ENCODE assay signal across 11 cellular contexts in the genomic region with DNA sequence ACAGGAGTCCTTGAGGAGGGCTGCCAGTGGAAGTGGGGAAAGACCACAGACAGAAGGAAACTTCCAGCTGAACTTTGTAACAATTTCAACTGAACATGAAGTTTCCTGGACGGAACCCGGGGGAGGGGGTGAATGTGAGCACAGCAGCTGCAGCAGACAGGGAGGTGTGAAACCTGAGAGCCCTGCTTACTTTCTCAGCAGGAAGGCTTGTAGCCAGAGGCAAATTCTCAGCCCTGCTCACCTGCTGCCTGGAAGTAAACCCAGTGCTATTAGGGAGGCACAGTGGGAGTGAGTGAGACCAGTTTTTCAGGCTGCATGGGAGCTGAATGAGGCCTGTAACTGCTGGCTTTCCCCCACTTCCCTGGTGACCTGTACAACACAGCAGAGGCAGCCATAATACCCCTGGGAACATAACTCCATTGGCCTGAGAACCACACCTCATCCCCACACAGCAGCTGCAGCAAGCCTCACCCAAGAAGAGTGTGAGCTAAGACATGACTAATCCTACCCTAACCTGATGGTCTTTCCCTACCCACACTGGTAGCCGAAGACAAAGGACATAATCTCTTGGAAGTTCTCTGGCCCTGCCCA. TPM values are rescaled to one million over a fixed set of nuclear protein-coding genes. Genes with fewer than 3 reads are reported as not detected.
DNase-seq lines count a peak whose midpoint lies in the region; ATAC-seq, FAIRE-seq and TF ChIP-seq lines count a peak whose summit lies in the region.
"Had no signal": no experiment of that assay in that cellular context is flagged by ENCODE, and none has a peak within 500 bp of the region (broad histone marks: within the 10 kb centered on the region; RNA-seq: fewer than 3 reads in every experiment).

No MANE protein-coding gene starts in this region.

- CTCF ChIA-PET in GM12878 (lab: Yijun Ruan, JAX) (interaction anchor here (0.9 to 1.5 kb wide), 5 partner anchors 17 to 216 kb away, joined by 3 to 7 read pairs (median 3); no protein-coding TSS in a partner anchor), T-cell (lab: Charles Lee) (interaction anchor here in 1 of 2 donors (0.7 kb wide), 1 partner anchor 546 kb away, joined by 4 read pairs; no protein-coding TSS in a partner anchor)

- TF ChIP-seq RAD21 in GM12878 (IDR thresholded peaks at IDR 0.05; ENCODE audit: insufficient read depth, low read depth, low read length) = no peak

- H3K36me3 ChIP-seq in GM12878 (ENCODE audit: control insufficient read depth in 2 of 2, insufficient read depth in 2 of 2, low read length in 1 of 2) (no peaks in the 10 kb centered on the region), ovary (no peaks in the 10 kb centered on the region)
- H3K36me3 ChIP-seq: thoracic aorta had no signal

- no peak overlapping the region for H3K4me2 ChIP-seq in GM12878 (ENCODE audit: control insufficient read depth, insufficient read depth)

- ATAC-seq in GM19025 (IDR thresholded peaks at IDR 0.05; ENCODE audit: low read depth, unreplicated experiment) (peak; percentile 51), GM12878 (peak; percentile 82), HG02970 (IDR thresholded peaks at IDR 0.05; ENCODE audit: low FRiP score, unreplicated experiment) (no peak), T-cell (replicated peaks in 1 of 4) (no peak)

- 11% methylated on average over 3 of the region's 3 CpGs for WGBS in GM12878 (ENCODE audit: insufficient coverage, insufficient replicate concordance, low lambda C conversion rate, missing lambda C conversion rate)
- 15 to 31% (median 18%) methylated on average over 3 of the region's 3 CpGs for WGBS in ovary, 3 donors

- H3K9ac ChIP-seq in GM12878 (ENCODE audit: control insufficient read depth, insufficient read depth, low read length) = no peak overlapping the region

- H3K4me1 Mint-ChIP-seq in T-cell = no peaks in the 10 kb centered on the region

- H3K4me3 ChIP-seq in GM12878 (no peak overlapping the region), ovary (no peak overlapping the region)
- H3K4me3 ChIP-seq: thoracic aorta had no signal

- no peaks in the 10 kb centered on the region for H3K36me3 Mint-ChIP-seq in T-cell

- TF ChIP-seq CTCF in GM12878 (IDR thresholded peaks at IDR 0.05 in 2 of 3, conservative IDR thresholded peaks at IDR 0.05 in 1 of 3; ENCODE audit: control insufficient read depth in 2 of 3, extremely low read depth in 1 of 3, insufficient read depth in 1 of 3, low read depth in 3 of 3, low read length in 3 of 3) (no peak), ovary (IDR thresholded peaks at IDR 0.05) (no peak)

- H3K79me2 ChIP-seq in GM12878 (ENCODE audit: control insufficient read depth, insufficient read depth, low read length) = no peaks in the 10 kb centered on the region

- H3K4me1 ChIP-seq in GM12878 (ENCODE audit: control insufficient read depth, insufficient read depth, low read length) (no peaks in the 10 kb centered on the region), ovary (ENCODE audit: insufficient read depth) (peaks cover 3% of the 10 kb centered on the region)

- intact Hi-C loops in GM12878 (cut with micrococcal nuclease; ENCODE audit: unreplicated experiment) = no loop called here
- intact Hi-C loops in ovary (cut with DNase I) = no loop called here

- H3K27me3 Mint-ChIP-seq in T-cell = peaks cover 16 to 19% of the 10 kb centered on the region in 2 donors

- no peak for FAIRE-seq in GM12878 (lab: Jason Lieb, UNC)

- DNase-seq in NCI-H146 treated with DMSO at 0.1 percent for 48 hours (lab: John Stamatoyannopoulos, UW; ENCODE audit: unreplicated experiment) (peak; percentile 96), GM12878 (ENCODE audit: low read depth, low spot score) (peak; percentile 40), ovary (peak; percentile 62 to 76 (median 71)), activated gamma-delta T cell (lab: John Stamatoyannopoulos, UW) (no peak), T-cell (no peak)
- DNase-seq in activated CD4-positive, CD25-positive, alpha-beta regulatory T cell (lab: John Stamatoyannopoulos, UW) = no peak
- DNase-seq: activated T-cell treated with anti-CD3 and anti-CD28 coated beads for 4 hours had no signal

- no peaks in the 10 kb centered on the region; the same call in 2 of the 3 replicates for H3K9me3 ChIP-seq in GM12878 (replicated peaks; ENCODE audit: control insufficient read depth, insufficient read depth, low read length)
- H3K9me3 ChIP-seq in ovary = no peaks in the 10 kb centered on the region
- H3K9me3 ChIP-seq: thoracic aorta had no signal

- SMC1A ChIA-PET in GM12878 (lab: Charles Lee; ENCODE audit: uncharacterized antibody, unreplicated experiment) = interaction anchor here (0.7 to 1.9 kb wide), 8 partner anchors 17 to 223 kb away, joined by 3 to 8 read pairs (median 4); no protein-coding TSS in a partner anchor

- POLR2A ChIA-PET in GM12878 (lab: Charles Lee) (interaction anchor here (1.1 kb wide), 1 partner anchor 221 kb away, joined by 3 read pairs; no protein-coding TSS in a partner anchor), T-cell (lab: Charles Lee) (no interaction called here)

- no peaks in the 10 kb centered on the region for H4K20me1 ChIP-seq in GM12878 (ENCODE audit: control insufficient read depth, insufficient read depth)

- peak overlapping the region; percentile 24; the same call in 1 of the 2 replicates for H2AFZ ChIP-seq in GM12878 (ENCODE audit: control insufficient read depth, low read depth, low read length)

- 0 out of 2 replicates have a peak overlapping the region, but pooled peaks have one; percentile 14 for H3K27ac ChIP-seq in GM12878 (ENCODE audit: control insufficient read depth, insufficient read depth)
- peak overlapping the region in 1 of 2 donors; percentile 56 for H3K27ac ChIP-seq in ovary
- H3K27ac ChIP-seq: thoracic aorta had no signal

- H3K9me3 Mint-ChIP-seq in T-cell = peaks cover 15 to 19% (median 15%) of the 10 kb centered on the region in 3 donors

- no peak for TF ChIP-seq POLR2A in GM12878 (IDR thresholded peaks at IDR 0.05; ENCODE audit: low read depth, low read length)
- no peak for TF ChIP-seq POLR2A in ovary (IDR thresholded peaks at IDR 0.05)

- no peaks in the 10 kb centered on the region for H3K27me3 ChIP-seq in GM12878 (replicated peaks in 1 of 2; ENCODE audit: control insufficient read depth in 2 of 2, insufficient read depth in 2 of 2, low read length in 1 of 2)
- H3K27me3 ChIP-seq in ovary = no peaks in the 10 kb centered on the region

- TF ChIP-seq EP300 in GM12878 (IDR thresholded peaks at IDR 0.05; ENCODE audit: borderline replicate concordance in 1 of 2, control insufficient read depth in 1 of 2, low read depth in 2 of 2, low read length in 2 of 2) = no peak
- TF ChIP-seq EP300 in ovary (IDR thresholded peaks at IDR 0.05) = no peak

- no peak overlapping the region for H3K27ac Mint-ChIP-seq in T-cell

- RAD21 ChIA-PET in GM12878 (lab: Charles Lee; ENCODE audit: unreplicated experiment) = interaction anchor here (0.5 to 2.1 kb wide), 5 partner anchors 70 to 223 kb away, joined by 3 to 8 read pairs (median 4); no protein-coding TSS in a partner anchor

- in situ Hi-C loops in GM12878 (cut with MboI) = no loop called here

- BruUV-seq in GM12878 (replicated peaks; lab: Mats Ljungman, UMichigan) = no TSS peak

- no peak overlapping the region for H3K4me3 Mint-ChIP-seq in T-cell

RNA-seq across cellular contexts. Expression of a gene that starts 9.6 kb away (rescaled TPM):
- not detected in 2 replicates for total RNA-seq in GM12878 (2013; cell fraction: nucleolus; rRNA removed)
- total RNA-seq in GM12878 (2014; rRNA removed) (not detected in 2 replicates), GM12878 (2014; rRNA removed; fragmentation: Illumina TruSeq; extraction: Trizol) (not detected in 2 replicates), GM12878 (2021) (not detected in 2 replicates), ovary (10 to 100 TPM; 12.7 to 93.3 (median 62.3) TPM), T-cell (not detected)
- polyA plus RNA-seq in GM12878 (2011; ENCODE audit: low read depth) = not detected
- polyA plus RNA-seq in GM12878 (2011; rRNA removed) (0.18 TPM in 1 of 2 replicates, not detected in the other), GM12878 (2014; fragmentation: Illumina TruSeq; extraction: Trizol) (not detected in 2 replicates), GM12878 (2014; fragmentation: Nextera tagmentation; extraction: Ambion mirVana) (under 1 TPM in 1 of 2 experiments, not detected in 1; 0.27 TPM), GM12878 (2014; rRNA removed) (0.18 TPM in 1 of 2 replicates, not detected in the other), GM12878 (2016; fragmentation: Nextera tagmentation; extraction: Ambion mirVana) (not detected), ovary (100 to 1,000 TPM in 1 of 2 donors, 10 to 100 TPM in 1; 54.7 to 109 TPM)
- polyA plus RNA-seq in GM12878 (2011; cell fraction: cytosol; rRNA removed) = 0.10 TPM in 1 of 2 replicates, not detected in the other
- not detected in 2 replicates for polyA plus RNA-seq in GM12878 (2011; cell fraction: nucleus; rRNA removed)
- polyA plus RNA-seq in GM12878 (2012) = not detected in 2 replicates
- not detected in 2 replicates for polyA minus RNA-seq in GM12878 (2011; rRNA and poly(A)+ RNA removed)
- not detected in 2 replicates for polyA minus RNA-seq in GM12878 (2011; cell fraction: cytosol; rRNA and poly(A)+ RNA removed)
- polyA minus RNA-seq in GM12878 (2011; cell fraction: nucleus; rRNA and poly(A)+ RNA removed) = not detected in 2 replicates
- total RNA-seq: lung microvascular endothelial cell, thoracic aorta had no signal

RNA-seq across cellular contexts. Expression of a gene that starts 27.8 kb away (rescaled TPM):
- not detected in 2 replicates for total RNA-seq in GM12878 (2013; cell fraction: nucleolus; rRNA removed)
- total RNA-seq in GM12878 (2014; rRNA removed) = not detected in 2 replicates
- total RNA-seq in GM12878 (2014; rRNA removed; fragmentation: Illumina TruSeq; extraction: Trizol) = not detected in 2 replicates
- total RNA-seq in GM12878 (2021) = not detected in 2 replicates
- polyA plus RNA-seq in GM12878 (2011; ENCODE audit: low read depth) = not detected
- polyA plus RNA-seq in GM12878 (2011; rRNA removed) = 0.18 TPM in 1 of 2 replicates, not detected in the other
- polyA plus RNA-seq in GM12878 (2011; cell fraction: cytosol; rRNA removed) = not detected in 2 replicates
- polyA plus RNA-seq in GM12878 (2011; cell fraction: nucleus; rRNA removed) = 0.90 TPM in 1 of 2 replicates, not detected in the other
- not detected in 2 replicates for polyA plus RNA-seq in GM12878 (2012)
- polyA plus RNA-seq in GM12878 (2014; fragmentation: Illumina TruSeq; extraction: Trizol) = not detected in 2 replicates
- polyA plus RNA-seq in GM12878 (2014; fragmentation: Nextera tagmentation; extraction: Ambion mirVana) = not detected
- not detected in 2 replicates for polyA plus RNA-seq in GM12878 (2014; rRNA removed)
- polyA plus RNA-seq in GM12878 (2016; fragmentation: Nextera tagmentation; extraction: Ambion mirVana) = not detected
- not detected in 2 replicates for polyA minus RNA-seq in GM12878 (2011; rRNA and poly(A)+ RNA removed)
- polyA minus RNA-seq in GM12878 (2011; cell fraction: cytosol; rRNA and poly(A)+ RNA removed) = not detected in 2 replicates
- not detected in 2 replicates for polyA minus RNA-seq in GM12878 (2011; cell fraction: nucleus; rRNA and poly(A)+ RNA removed)
- total RNA-seq in ovary = not detected
- not detected for polyA plus RNA-seq in ovary
- not detected for total RNA-seq in T-cell
- total RNA-seq: lung microvascular endothelial cell, thoracic aorta had no signal

RNA-seq across cellular contexts. Expression of a gene that starts 28.6 kb away (rescaled TPM):
- not detected in 2 replicates for total RNA-seq in GM12878 (2013; cell fraction: nucleolus; rRNA removed)
- total RNA-seq in GM12878 (2014; rRNA removed) (not detected in 2 replicates), GM12878 (2014; rRNA removed; fragmentation: Illumina TruSeq; extraction: Trizol) (not detected in 2 replicates), GM12878 (2021) (not detected in 2 replicates), ovary (1 to 10 TPM in 3 of 7 donors, under 1 TPM in 1, not detected in 3; 0.63 to 1.5 (median 1.2) TPM), T-cell (not detected)
- polyA plus RNA-seq in GM12878 (2011; ENCODE audit: low read depth) = not detected
- polyA plus RNA-seq in GM12878 (2011; rRNA removed) (not detected in 2 replicates), GM12878 (2014; fragmentation: Illumina TruSeq; extraction: Trizol) (not detected in 2 replicates), GM12878 (2014; fragmentation: Nextera tagmentation; extraction: Ambion mirVana) (not detected), GM12878 (2014; rRNA removed) (not detected in 2 replicates), GM12878 (2016; fragmentation: Nextera tagmentation; extraction: Ambion mirVana) (not detected), ovary (1 to 10 TPM; 1.3 to 1.5 TPM)
- not detected in 2 replicates for polyA plus RNA-seq in GM12878 (2011; cell fraction: cytosol; rRNA removed)
- not detected in 2 replicates for polyA plus RNA-seq in GM12878 (2011; cell fraction: nucleus; rRNA removed)
- not detected in 2 replicates for polyA plus RNA-seq in GM12878 (2012)
- polyA minus RNA-seq in GM12878 (2011; rRNA and poly(A)+ RNA removed) = not detected in 2 replicates
- not detected in 2 replicates for polyA minus RNA-seq in GM12878 (2011; cell fraction: cytosol; rRNA and poly(A)+ RNA removed)
- not detected in 2 replicates for polyA minus RNA-seq in GM12878 (2011; cell fraction: nucleus; rRNA and poly(A)+ RNA removed)
- total RNA-seq: lung microvascular endothelial cell, thoracic aorta had no signal

RNA-seq across cellular contexts. Expression of a gene that starts 51.5 kb away (rescaled TPM):
- total RNA-seq in GM12878 (2013; cell fraction: nucleolus; rRNA removed) = not detected in 2 replicates
- total RNA-seq in GM12878 (2014; rRNA removed) = not detected in 2 replicates
- not detected in 2 replicates for total RNA-seq in GM12878 (2014; rRNA removed; fragmentation: Illumina TruSeq; extraction: Trizol)
- total RNA-seq in GM12878 (2021) = not detected in 2 replicates
- polyA plus RNA-seq in GM12878 (2011; ENCODE audit: low read depth) = not detected
- polyA plus RNA-seq in GM12878 (2011; rRNA removed) = not detected in 2 replicates
- not detected in 2 replicates for polyA plus RNA-seq in GM12878 (2011; cell fraction: cytosol; rRNA removed)
- not detected in 2 replicates for polyA plus RNA-seq in GM12878 (2011; cell fraction: nucleus; rRNA removed)
- not detected in 2 replicates for polyA plus RNA-seq in GM12878 (2012)
- not detected in 2 replicates for polyA plus RNA-seq in GM12878 (2014; fragmentation: Illumina TruSeq; extraction: Trizol)
- polyA plus RNA-seq in GM12878 (2014; fragmentation: Nextera tagmentation; extraction: Ambion mirVana) = not detected
- polyA plus RNA-seq in GM12878 (2014; rRNA removed) = not detected in 2 replicates
- not detected for polyA plus RNA-seq in GM12878 (2016; fragmentation: Nextera tagmentation; extraction: Ambion mirVana)
- not detected in 2 replicates for polyA minus RNA-seq in GM12878 (2011; rRNA and poly(A)+ RNA removed)
- not detected in 2 replicates for polyA minus RNA-seq in GM12878 (2011; cell fraction: cytosol; rRNA and poly(A)+ RNA removed)
- not detected in 2 replicates for polyA minus RNA-seq in GM12878 (2011; cell fraction: nucleus; rRNA and poly(A)+ RNA removed)
- 1 to 10 TPM in 4 of 7 donors, not detected in 3; 1.1 to 3.8 (median 1.7) TPM for total RNA-seq in ovary
- 1 to 10 TPM; 3.2 to 4.9 TPM for polyA plus RNA-seq in ovary
- not detected for total RNA-seq in T-cell
- total RNA-seq: lung microvascular endothelial cell, thoracic aorta had no signal

Comparison
In these comparisons a context has a peak if more than half of its experiments do, and no peak if none do; other contexts are left out.
1. ATAC-seq: peak in GM19025 (single experiment) and GM12878 (single experiment); none in HG02970 (single experiment) and T-cell (0 of 4).
2. DNase-seq: peak in NCI-H146 treated with DMSO at 0.1 percent for 48 hours (single experiment), GM12878 (single experiment) and ovary (5 of 5); none in activated CD4-positive, CD25-positive, alpha-beta regulatory T cell (0 of 4), activated gamma-delta T cell (single experiment) and T-cell (0 of 34).
3. RNA of a gene that starts 9.6 kb away (total RNA-seq): 12.7 to 93.3 TPM in ovary; not detected in GM12878 and not detected in T-cell; every median in the first group is over 10 times any median in the second.